ENCODE assay signal across 28 cellular contexts in the genomic region with DNA sequence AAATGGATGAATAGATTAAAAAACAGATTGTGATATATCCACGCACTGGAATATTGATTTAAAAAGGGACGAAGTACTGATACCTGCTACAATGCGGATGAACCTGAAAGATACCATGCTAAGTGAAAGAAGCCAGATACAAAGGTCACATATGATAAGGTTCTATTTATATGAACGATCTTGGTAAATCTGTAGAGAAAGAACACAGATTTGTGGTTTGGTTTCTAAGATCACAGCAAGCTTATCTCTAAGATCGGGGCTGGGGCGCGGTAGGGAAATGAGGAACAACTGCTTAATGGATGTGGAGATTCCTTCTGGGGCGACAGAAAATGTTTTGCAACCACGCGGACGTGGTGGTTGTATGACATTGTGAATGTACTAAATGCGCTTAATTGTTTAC.
DNase-seq lines count a peak whose midpoint lies in the region; ATAC-seq, FAIRE-seq and TF ChIP-seq lines count a peak whose summit lies in the region.
"Had no signal": no experiment of that assay in that cellular context is flagged by ENCODE, and none has a peak within 500 bp of the region (broad histone marks: within the 10 kb centered on the region; RNA-seq: fewer than 3 reads in every experiment).

No MANE protein-coding gene starts in this region.

- SMC1A ChIA-PET in GM12878 (lab: Charles Lee; ENCODE audit: uncharacterized antibody, unreplicated experiment): interaction anchor here (1.1 to 6.3 kb wide), 7 partner anchors 9 to 59 kb away, joined by 3 to 43 read pairs (median 4); no protein-coding TSS in a partner anchor

- H3K27me3 Mint-ChIP-seq in Caco-2 (ENCODE audit: insufficient read depth, unreplicated experiment): no peaks in the 10 kb centered on the region

- H3K9ac ChIP-seq in GM12878 (ENCODE audit: control insufficient read depth, insufficient read depth, low read length): no peak overlapping the region
- H3K9ac ChIP-seq in keratinocyte (ENCODE audit: control insufficient read depth, extremely low read depth, insufficient read depth, low read length): no peak overlapping the region

- POLR2A ChIA-PET in Caco-2 (lab: Charles Lee): no interaction called here
- POLR2A ChIA-PET in GM12878 (lab: Charles Lee): interaction anchor here (0.7 to 1.4 kb wide), 2 partner anchors 13 to 51 kb away, joined by 4 read pairs; no protein-coding TSS in a partner anchor

- in situ Hi-C loops in GM12878 (cut with MboI): no loop called here

- H3K27ac Mint-ChIP-seq in Caco-2 (ENCODE audit: unreplicated experiment): peak overlapping the region; percentile 49
- H3K27ac Mint-ChIP-seq: activated CD4-positive, alpha-beta T cell treated with anti-CD3 and anti-CD28 coated beads, Interleukin-2, amount 10 ng/mL, durations not matched to agents 7 days and 5 days; naive B cell; T-helper 2 cell treated with Interferon-gamma antibody and Interleukin-4, amounts not matched to agents 5 μg/mL and 100 μg/mL, for 36 hours had no signal

- no peaks in the 10 kb centered on the region for H3K36me3 ChIP-seq in Caco-2 (ENCODE audit: control insufficient read depth, insufficient read depth, low read length)
- H3K36me3 ChIP-seq in GM12878 (ENCODE audit: control insufficient read depth in 2 of 2, insufficient read depth in 2 of 2, low read length in 1 of 2): no peaks in the 10 kb centered on the region
- H3K36me3 ChIP-seq in keratinocyte (ENCODE audit: control insufficient read depth in 2 of 2, extremely low read depth in 1 of 2, insufficient read depth in 2 of 2, low read length in 2 of 2): no peaks in the 10 kb centered on the region
- H3K36me3 ChIP-seq: left ventricle myocardium inferior, stomach had no signal

- 80% methylated on average over 12 of the region's 12 CpGs for WGBS in GM12878 (ENCODE audit: insufficient coverage, insufficient replicate concordance, low lambda C conversion rate, missing lambda C conversion rate)

- no peak for TF ChIP-seq EP300 in GM12878 (IDR thresholded peaks at IDR 0.05; ENCODE audit: borderline replicate concordance in 1 of 2, control insufficient read depth in 1 of 2, low read depth in 2 of 2, low read length in 2 of 2)

- FAIRE-seq in GM12878 (lab: Jason Lieb, UNC) (no peak), keratinocyte (lab: Jason Lieb, UNC) (peak; percentile 51)
- FAIRE-seq: astrocyte, endothelial cell of umbilical vein had no signal

- BruUV-seq in Caco-2 (replicated peaks; lab: Mats Ljungman, UMichigan) (no TSS peak), GM12878 (replicated peaks; lab: Mats Ljungman, UMichigan) (no TSS peak)

- intact Hi-C loops in Caco-2 (cut with micrococcal nuclease; ENCODE audit: unreplicated experiment): no loop called here
- intact Hi-C loops in GM12878 (cut with micrococcal nuclease; ENCODE audit: unreplicated experiment): no loop called here

- no peak for TF ChIP-seq RAD21 in GM12878 (IDR thresholded peaks at IDR 0.05; ENCODE audit: insufficient read depth, low read depth, low read length)

- CTCF ChIA-PET in Caco-2 (lab: Charles Lee) (no interaction called here), GM12878 (lab: Yijun Ruan, JAX) (interaction anchor here (0.5 to 8.3 kb wide), 7 partner anchors 11 to 77 kb away, joined by 3 to 43 read pairs (median 6); a partner anchor contains a TSS)

- H2AFZ ChIP-seq in GM12878 (ENCODE audit: control insufficient read depth, low read depth, low read length) (no peak overlapping the region), keratinocyte (ENCODE audit: control insufficient read depth, low read length) (no peak overlapping the region)

- H3K27me3 ChIP-seq in Caco-2 (replicated peaks; ENCODE audit: control insufficient read depth, insufficient read depth, low read length) (no peaks in the 10 kb centered on the region), GM12878 (replicated peaks in 1 of 2; ENCODE audit: control insufficient read depth in 2 of 2, insufficient read depth in 2 of 2, low read length in 1 of 2) (no peaks in the 10 kb centered on the region), keratinocyte (ENCODE audit: control insufficient read depth, extremely low read depth, insufficient read depth, low read length) (no peaks in the 10 kb centered on the region)
- H3K27me3 ChIP-seq: stomach had no signal

- RAD21 ChIA-PET in GM12878 (lab: Charles Lee; ENCODE audit: unreplicated experiment): interaction anchor here (1.2 to 2.0 kb wide), 2 partner anchors 10 to 15 kb away, joined by 4 to 7 read pairs; no protein-coding TSS in a partner anchor

- peak overlapping the region; percentile 30 for H3K4me3 Mint-ChIP-seq in Caco-2 (ENCODE audit: unreplicated experiment)
- H3K4me3 Mint-ChIP-seq: activated CD4-positive, alpha-beta T cell treated with anti-CD3 and anti-CD28 coated beads, Interleukin-2, amount 10 ng/mL, durations not matched to agents 7 days and 5 days; activated T-cell treated with anti-CD3 and anti-CD28 coated beads, Interleukin-2, amount 50 U/mL, for 4 hours; central memory CD8-positive, alpha-beta T cell; naive B cell; T-helper 2 cell treated with Interferon-gamma antibody and Interleukin-4, amounts not matched to agents 5 μg/mL and 100 μg/mL, for 36 hours had no signal

- H3K4me1 ChIP-seq in Caco-2 (peaks cover 27% of the 10 kb centered on the region; the same call in 1 of the 2 replicates), GM12878 (ENCODE audit: control insufficient read depth, insufficient read depth, low read length) (peaks cover 11% of the 10 kb centered on the region), keratinocyte (ENCODE audit: control insufficient read depth, extremely low read depth, insufficient read depth, low read length) (no peaks in the 10 kb centered on the region)

- H3K79me2 ChIP-seq in GM12878 (ENCODE audit: control insufficient read depth, insufficient read depth, low read length): no peaks in the 10 kb centered on the region
- peaks cover 1% of the 10 kb centered on the region for H3K79me2 ChIP-seq in keratinocyte (ENCODE audit: control insufficient read depth, insufficient read depth, low read length)

- peaks cover 8% of the 10 kb centered on the region for H3K4me1 Mint-ChIP-seq in Caco-2 (ENCODE audit: low read depth, unreplicated experiment)
- H3K4me1 Mint-ChIP-seq: central memory CD8-positive, alpha-beta T cell had no signal

- peaks cover 19% of the 10 kb centered on the region for H3K36me3 Mint-ChIP-seq in Caco-2 (ENCODE audit: insufficient read depth, unreplicated experiment)
- H3K36me3 Mint-ChIP-seq: naive B cell had no signal

- no peak overlapping the region for H3K4me2 ChIP-seq in GM12878 (ENCODE audit: control insufficient read depth, insufficient read depth)
- H3K4me2 ChIP-seq in keratinocyte (ENCODE audit: control insufficient read depth, extremely low read depth, insufficient read depth, low read depth, low read length): no peak overlapping the region

- H4K20me1 ChIP-seq in GM12878 (ENCODE audit: control insufficient read depth, insufficient read depth) (no peaks in the 10 kb centered on the region), keratinocyte (ENCODE audit: control insufficient read depth, extremely low read depth, insufficient read depth, low read length) (no peaks in the 10 kb centered on the region)

- no peaks in the 10 kb centered on the region for H3K9me3 Mint-ChIP-seq in Caco-2 (ENCODE audit: unreplicated experiment)
- H3K9me3 Mint-ChIP-seq: activated CD4-positive, alpha-beta T cell treated with anti-CD3 and anti-CD28 coated beads, Interleukin-2, amount 10 ng/mL, durations not matched to agents 7 days and 5 days; activated T-cell treated with anti-CD3 and anti-CD28 coated beads, Interleukin-2, amount 50 U/mL, for 4 hours; central memory CD8-positive, alpha-beta T cell; naive B cell; T-helper 2 cell treated with Interferon-gamma antibody and Interleukin-4, amounts not matched to agents 5 μg/mL and 100 μg/mL, for 36 hours had no signal

- no peaks in the 10 kb centered on the region for H3K9me1 ChIP-seq in keratinocyte (ENCODE audit: control insufficient read depth, extremely low read depth, insufficient read depth, low read length)

- DNase-seq in Caco-2 (peak in 1 of 2 experiments; percentile 42), MV-4-11 (lab: John Stamatoyannopoulos, UW) (peak; percentile 55), GM12878 (ENCODE audit: low read depth, low spot score) (no peak), keratinocyte (ENCODE audit: low read depth, low spot score) (no peak), NCI-H2029 (lab: John Stamatoyannopoulos, UW) (no peak), DMS 273 treated with DMSO at 0.1 percent for 48 hours (lab: John Stamatoyannopoulos, UW) (no peak)
- DNase-seq in stimulated activated CD4-positive, alpha-beta T cell treated with anti-CD3 and anti-CD28 coated beads, Interleukin-2, amount 100 ng/mL, for 48 hours: no peak
- DNase-seq: activated CD4-positive, alpha-beta T cell treated with anti-CD3 and anti-CD28 coated beads, Interleukin-2, amount 10 ng/mL, durations not matched to agents 7 days and 5 days; activated gamma-delta T cell treated with Interleukin-2 at 50 U/mL for 16 hours; activated T-cell treated with anti-CD3 and anti-CD28 coated beads, Interleukin-2, amount 50 U/mL, for 4 hours; dermis blood vessel endothelial cell; DMS53; H7; Karpas-422; left ventricle myocardium inferior; naive B cell; NCI-H1105; NCI-H2029 treated with DMSO at 0.1 percent for 48 hours; stimulated activated CD8-positive, alpha-beta memory T cell treated with anti-CD3 and anti-CD28 coated beads, Interleukin-4, amount 100 ng/mL, for 48 hours; stomach; trophoblast cell; WERI-Rb-1 had no signal

- H3K27ac ChIP-seq in GM12878 (ENCODE audit: control insufficient read depth, insufficient read depth) (no peak overlapping the region), keratinocyte (ENCODE audit: control insufficient read depth, insufficient read depth, low read length) (no peak overlapping the region)
- H3K27ac ChIP-seq: left ventricle myocardium inferior, WERI-Rb-1 had no signal

- TF ChIP-seq CTCF in Caco-2 (IDR thresholded peaks at IDR 0.05; ENCODE audit: insufficient read depth in 1 of 2, low read depth in 1 of 2, low read length in 1 of 2, severe bottlenecking in 1 of 2, unreplicated experiment in 1 of 2) (no peak), GM12878 (IDR thresholded peaks at IDR 0.05 in 2 of 3, conservative IDR thresholded peaks at IDR 0.05 in 1 of 3; ENCODE audit: control insufficient read depth in 2 of 3, extremely low read depth in 1 of 3, insufficient read depth in 1 of 3, low read depth in 3 of 3, low read length in 3 of 3) (no peak), keratinocyte (optimal IDR thresholded peaks at IDR 0.05 in 1 of 3, IDR thresholded peaks at IDR 0.05 in 1 of 3, conservative IDR thresholded peaks at IDR 0.05 in 1 of 3; ENCODE audit: extremely low read depth in 1 of 3, insufficient read depth in 2 of 3, low read length in 3 of 3) (no peak)

- ATAC-seq in GM12878 (no peak), GM19328 (IDR thresholded peaks at IDR 0.05; ENCODE audit: unreplicated experiment) (no peak)
- ATAC-seq: activated T-cell treated with anti-CD3 and anti-CD28 coated beads, Interleukin-2, amount 50 U/mL, for 4 hours; SK-N-SH treated with all-trans-retinoic acid at 6 μM for 48 hours had no signal

- dilution Hi-C loops in keratinocyte (cut with MboI; ENCODE audit: extremely low pct_ligation_motif_present, low sequenced_read_pairs): no loop called here

- TF ChIP-seq POLR2A in GM12878 (IDR thresholded peaks at IDR 0.05; ENCODE audit: low read depth, low read length): no peak

- H3K4me3 ChIP-seq in Caco-2 (ENCODE audit: low read depth, low read length) (no peak overlapping the region), GM12878 (no peak overlapping the region), keratinocyte (ENCODE audit: control insufficient read depth in 2 of 3, extremely low read depth in 1 of 3, insufficient read depth in 2 of 3, low read depth in 1 of 3, low read length in 3 of 3) (no peak overlapping the region)
- H3K4me3 ChIP-seq: left ventricle myocardium inferior had no signal

- H3K9me3 ChIP-seq in Caco-2 (no peaks in the 10 kb centered on the region), GM12878 (replicated peaks; ENCODE audit: control insufficient read depth, insufficient read depth, low read length) (no peaks in the 10 kb centered on the region), keratinocyte (ENCODE audit: control insufficient read depth, low read depth, low read length) (no peaks in the 10 kb centered on the region)
- H3K9me3 ChIP-seq: left ventricle myocardium inferior, stomach had no signal
